Comparison of ENCODE assay signal across 1 cellular context in the genomic region with DNA sequence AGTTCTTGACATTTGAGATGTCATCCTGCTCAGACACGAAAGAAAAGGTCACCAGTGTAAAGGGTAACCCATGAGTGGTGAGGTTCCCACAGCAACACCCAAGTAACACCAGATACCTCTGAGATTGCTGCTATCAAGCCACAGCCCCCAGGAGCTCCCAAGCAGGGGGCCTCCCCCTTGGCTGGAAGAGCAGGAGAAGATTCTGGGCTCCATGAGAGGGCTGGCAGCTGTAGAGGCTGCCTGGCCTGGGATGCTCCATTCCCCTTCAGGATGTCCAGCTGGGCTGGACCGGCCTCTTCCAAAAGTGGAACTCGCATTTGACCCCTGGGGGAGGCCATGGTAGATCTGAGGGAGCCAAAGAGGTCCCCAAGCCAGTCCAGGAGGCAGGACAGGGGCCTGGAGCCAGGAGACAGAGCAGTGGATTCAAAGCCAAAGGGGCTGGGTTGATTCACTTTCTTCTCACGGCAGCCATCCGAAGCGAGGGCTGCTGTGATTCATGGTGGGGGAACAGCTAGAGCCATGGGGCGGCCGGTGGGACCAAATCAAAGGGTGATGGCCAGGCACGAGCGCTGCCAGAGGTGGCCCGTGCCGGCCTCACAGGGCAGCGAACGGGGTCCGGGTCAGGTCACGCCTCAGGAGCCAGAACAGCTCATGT.
TF ChIP-seq lines count a peak whose summit lies in the region.

No MANE protein-coding gene starts in this region.

TF ChIP-seq in HEK293, 187 proteins besides CTCF, POLR2A, EP300 and RAD21 (continued from another document):
- TF ChIP-seq, protein P1, sequence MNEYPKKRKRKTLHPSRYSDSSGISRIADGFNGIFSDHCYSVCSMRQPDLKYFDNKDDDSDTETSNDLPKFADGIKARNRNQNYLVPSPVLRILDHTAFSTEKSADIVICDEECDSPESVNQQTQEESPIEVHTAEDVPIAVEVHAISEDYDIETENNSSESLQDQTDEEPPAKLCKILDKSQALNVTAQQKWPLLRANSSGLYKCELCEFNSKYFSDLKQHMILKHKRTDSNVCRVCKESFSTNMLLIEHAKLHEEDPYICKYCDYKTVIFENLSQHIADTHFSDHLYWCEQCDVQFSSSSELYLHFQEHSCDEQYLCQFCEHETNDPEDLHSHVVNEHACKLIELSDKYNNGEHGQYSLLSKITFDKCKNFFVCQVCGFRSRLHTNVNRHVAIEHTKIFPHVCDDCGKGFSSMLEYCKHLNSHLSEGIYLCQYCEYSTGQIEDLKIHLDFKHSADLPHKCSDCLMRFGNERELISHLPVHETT (tag by site-specific recombination; IDR thresholded peaks at IDR 0.05): no peak
- TF ChIP-seq, protein P2, sequence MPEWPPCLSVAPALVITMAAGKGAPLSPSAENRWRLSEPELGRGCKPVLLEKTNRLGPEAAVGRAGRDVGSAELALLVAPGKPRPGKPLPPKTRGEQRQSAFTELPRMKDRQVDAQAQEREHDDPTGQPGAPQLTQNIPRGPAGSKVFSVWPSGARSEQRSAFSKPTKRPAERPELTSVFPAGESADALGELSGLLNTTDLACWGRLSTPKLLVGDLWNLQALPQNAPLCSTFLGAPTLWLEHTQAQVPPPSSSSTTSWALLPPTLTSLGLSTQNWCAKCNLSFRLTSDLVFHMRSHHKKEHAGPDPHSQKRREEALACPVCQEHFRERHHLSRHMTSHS (tag by site-specific recombination; IDR thresholded peaks at IDR 0.05): no peak
- TF ChIP-seq, protein P3, sequence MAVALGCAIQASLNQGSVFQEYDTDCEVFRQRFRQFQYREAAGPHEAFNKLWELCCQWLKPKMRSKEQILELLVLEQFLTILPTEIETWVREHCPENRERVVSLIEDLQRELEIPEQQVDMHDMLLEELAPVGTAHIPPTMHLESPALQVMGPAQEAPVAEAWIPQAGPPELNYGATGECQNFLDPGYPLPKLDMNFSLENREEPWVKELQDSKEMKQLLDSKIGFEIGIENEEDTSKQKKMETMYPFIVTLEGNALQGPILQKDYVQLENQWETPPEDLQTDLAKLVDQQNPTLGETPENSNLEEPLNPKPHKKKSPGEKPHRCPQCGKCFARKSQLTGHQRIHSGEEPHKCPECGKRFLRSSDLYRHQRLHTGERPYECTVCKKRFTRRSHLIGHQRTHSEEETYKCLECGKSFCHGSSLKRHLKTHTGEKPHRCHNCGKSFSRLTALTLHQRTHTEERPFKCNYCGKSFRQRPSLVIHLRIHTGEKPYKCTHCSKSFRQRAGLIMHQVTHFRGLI (tag by site-specific recombination; IDR thresholded peaks at IDR 0.05): no peak
- TF ChIP-seq GLI4 (tag by site-specific recombination; IDR thresholded peaks at IDR 0.05): no peak
